ENCODE assay signal across 18 cellular contexts in the genomic region with DNA sequence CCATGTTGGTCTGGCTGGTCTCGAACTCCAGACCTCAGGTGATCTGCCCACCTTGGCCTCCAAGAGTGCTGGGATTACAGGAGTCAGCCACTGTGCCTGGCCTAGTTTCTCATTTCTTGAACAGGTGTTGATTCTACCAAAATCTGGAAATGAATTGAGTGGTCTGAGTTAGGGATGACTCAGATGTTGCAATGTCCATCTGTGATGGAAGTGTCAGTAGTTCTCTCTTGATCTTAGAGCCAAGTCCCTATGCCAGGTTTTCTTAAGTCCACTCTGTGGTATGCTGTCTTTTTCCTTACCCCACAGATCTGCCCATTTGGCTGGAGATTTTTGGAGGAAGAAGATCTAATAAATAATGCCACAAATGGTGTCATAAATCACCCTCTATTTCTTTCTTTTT. TPM values are rescaled to one million over a fixed set of nuclear protein-coding genes. Genes with fewer than 3 reads are reported as not detected.
A peak's percentile ranks its signal among the peaks of the same experiment; 100 is the strongest.
DNase-seq lines count a peak whose midpoint lies in the region; ATAC-seq, FAIRE-seq and TF ChIP-seq lines count a peak whose summit lies in the region.
"Had no signal": no experiment of that assay in that cellular context is flagged by ENCODE, and none has a peak within 500 bp of the region (broad histone marks: within the 10 kb centered on the region; RNA-seq: fewer than 3 reads in every experiment).

No MANE protein-coding gene starts in this region.

- BruUV-seq in MCF 10A (replicated peaks; lab: Mats Ljungman, UMichigan) = no TSS peak

- no peak overlapping the region for H3K27ac ChIP-seq in breast epithelium
- H3K27ac ChIP-seq: 22Rv1, BLaER1 had no signal

- peak overlapping the region; percentile 54 for H3K27ac Mint-ChIP-seq in MCF 10A (ENCODE audit: low read depth, unreplicated experiment)
- peak overlapping the region; percentile 57 for H3K27ac Mint-ChIP-seq in T-helper 17 cell
- H3K27ac Mint-ChIP-seq: CD8-positive, alpha-beta memory T cell had no signal

- POLR2A ChIA-PET in MCF 10A (lab: Yijun Ruan, JAX) = no interaction called here

- no peak overlapping the region for H3K4me3 Mint-ChIP-seq in MCF 10A (ENCODE audit: unreplicated experiment)
- H3K4me3 Mint-ChIP-seq in T-helper 17 cell = no peak overlapping the region
- H3K4me3 Mint-ChIP-seq: CD8-positive, alpha-beta memory T cell had no signal

- H3K36me3 Mint-ChIP-seq in MCF 10A (ENCODE audit: insufficient read depth, unreplicated experiment) (peaks cover 85% of the 10 kb centered on the region), T-helper 17 cell (ENCODE audit: low read depth) (peaks cover 10% of the 10 kb centered on the region)

- no peak for DNase-seq in MCF 10A (ENCODE audit: unreplicated experiment)
- DNase-seq in breast epithelium (ENCODE audit: low spot score in 2 of 2) = no peak
- no peak for DNase-seq in T-helper 17 cell
- peak; percentile 37 for DNase-seq in myocyte (ENCODE audit: low read depth)
- no peak for DNase-seq in RCC 7860 (ENCODE audit: low spot score)
- no peak for DNase-seq in central memory CD4-positive, alpha-beta T cell
- DNase-seq in left colon = no peak
- DNase-seq in erythroblast (lab: John Stamatoyannopoulos, UW) = no peak
- DNase-seq: AML-193; Caco-2; CD8-positive, alpha-beta memory T cell; DMS53; GF-D8; H7 had no signal

- H3K4me1 Mint-ChIP-seq in MCF 10A (ENCODE audit: insufficient read depth, unreplicated experiment) (no peaks in the 10 kb centered on the region), T-helper 17 cell (peaks cover 13% of the 10 kb centered on the region)

- no peak for ATAC-seq in T-helper 17 cell
- no peak for ATAC-seq in left colon

- no peaks in the 10 kb centered on the region for H3K36me3 ChIP-seq in breast epithelium

- TF ChIP-seq CTCF in MCF 10A (IDR thresholded peaks at IDR 0.05; ENCODE audit: unreplicated experiment) (no peak), breast epithelium (IDR thresholded peaks at IDR 0.05) (no peak)

- no peaks in the 10 kb centered on the region for H3K27me3 ChIP-seq in breast epithelium
- H3K27me3 ChIP-seq: BLaER1 had no signal

- H3K9me3 Mint-ChIP-seq in MCF 10A (ENCODE audit: unreplicated experiment) = no peaks in the 10 kb centered on the region
- H3K9me3 Mint-ChIP-seq: CD8-positive, alpha-beta memory T cell had no signal

- CTCF ChIA-PET in MCF 10A (lab: Yijun Ruan, JAX) = interaction anchor here (1.3 to 1.6 kb wide), 2 partner anchors 13 to 15 kb away, joined by 3 to 5 read pairs; no protein-coding TSS in a partner anchor

- no peaks in the 10 kb centered on the region for H3K4me1 ChIP-seq in breast epithelium
- H3K4me1 ChIP-seq: BLaER1, Caco-2 had no signal

- TF ChIP-seq POLR2A in breast epithelium (IDR thresholded peaks at IDR 0.05) (no peak), erythroblast (IDR thresholded peaks at IDR 0.05; ENCODE audit: low read length) (no peak)

- H3K27me3 Mint-ChIP-seq in MCF 10A (ENCODE audit: insufficient read depth, unreplicated experiment) = no peaks in the 10 kb centered on the region
- no peaks in the 10 kb centered on the region for H3K27me3 Mint-ChIP-seq in T-helper 17 cell
- H3K27me3 Mint-ChIP-seq: CD8-positive, alpha-beta memory T cell had no signal

- H3K4me3 ChIP-seq in breast epithelium = no peak overlapping the region
- H3K4me3 ChIP-seq: BLaER1 had no signal

- intact Hi-C loops in MCF 10A (cut with micrococcal nuclease) = no loop called here
- intact Hi-C loops in breast epithelium (cut with DNase I; ENCODE audit: low total_unique reads) = no loop called here
- intact Hi-C loops in left colon (cut with DNase I, micrococcal nuclease) = no loop called here

- no peak for FAIRE-seq in RCC 7860 (lab: Jason Lieb, UNC)
- FAIRE-seq: GM18507 had no signal

- H3K9me3 ChIP-seq in breast epithelium (no peaks in the 10 kb centered on the region), T-helper 17 cell (ENCODE audit: control insufficient read depth, low read length, poor library complexity, severe bottlenecking) (no peaks in the 10 kb centered on the region)
- H3K9me3 ChIP-seq: BLaER1, Caco-2 had no signal

RNA-seq across cellular contexts. Expression of gene SNAPC1, which starts 12.6 kb away (rescaled TPM):
- 18.4 and 21.0 TPM in 2 replicates for total RNA-seq in MCF 10A (2022)
- 1 to 10 TPM; 4.6 to 9.1 (median 7.2) TPM for total RNA-seq in breast epithelium
- 1 to 10 TPM; 3.3 to 4.3 TPM for total RNA-seq in T-helper 17 cell
- total RNA-seq in myocyte = 12.3 and 19.1 TPM in 2 replicates
- 9.1 TPM for polyA plus RNA-seq in myocyte (2012)
- total RNA-seq in left colon = 1 to 10 TPM; 1.7 to 2.2 TPM

RNA-seq across cellular contexts. Expression of gene SYT16, which starts 37.6 kb away (rescaled TPM):
- total RNA-seq in MCF 10A (2022) (0.25 TPM in 1 of 2 replicates, not detected in the other), breast epithelium (under 1 TPM in 2 of 3 donors, not detected in 1; under 0.01 TPM), T-helper 17 cell (not detected), myocyte (not detected in 2 replicates), left colon (not detected)
- polyA plus RNA-seq in myocyte (2012) = 0.03 TPM
- total RNA-seq: CD8-positive, alpha-beta memory T cell; HT-29 had no signal
- polyA plus RNA-seq: CD8-positive, alpha-beta memory T cell had no signal
